ENCODE assay signal across 31 cellular contexts in the genomic region with DNA sequence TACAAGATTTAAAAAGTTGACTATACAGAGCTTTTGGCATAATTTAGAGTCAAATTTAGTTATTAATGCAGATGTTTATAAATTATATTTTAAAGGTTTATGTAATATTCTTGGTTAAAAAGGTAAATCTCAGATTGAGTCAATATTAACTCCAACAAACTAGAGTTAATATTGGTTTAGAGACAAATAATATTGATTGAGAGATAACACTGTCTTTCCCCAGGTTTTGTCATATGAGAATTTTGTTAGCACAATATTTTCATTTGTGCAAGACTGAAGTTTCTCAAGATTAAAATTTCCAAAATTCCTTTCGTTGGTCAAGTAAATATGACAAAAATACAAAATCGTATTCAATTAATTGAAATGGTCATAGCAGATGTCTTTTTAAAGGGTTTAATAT. TPM values are rescaled to one million over a fixed set of nuclear protein-coding genes. Genes with fewer than 3 reads are reported as not detected.
"Had no signal": no experiment of that assay in that cellular context is flagged by ENCODE, and none has a peak within 500 bp of the region (broad histone marks: within the 10 kb centered on the region; RNA-seq: fewer than 3 reads in every experiment).

No MANE protein-coding gene starts in this region.

- H3K27ac ChIP-seq: coronary artery, dorsolateral prefrontal cortex, epithelial cell of prostate, esophagus squamous epithelium, gastrocnemius medialis, heart right ventricle, left ventricle myocardium inferior, lower lobe of right lung had no signal

- H3K36me3 ChIP-seq: esophagus squamous epithelium, gastrocnemius medialis, heart right ventricle, left ventricle myocardium inferior, lower lobe of right lung had no signal

- H3K9me3 ChIP-seq: esophagus squamous epithelium, gastrocnemius medialis, heart right ventricle, left ventricle myocardium inferior, lower lobe of right lung had no signal

- H3K4me3 ChIP-seq: coronary artery, dorsolateral prefrontal cortex, esophagus squamous epithelium, gastrocnemius medialis, heart right ventricle, left ventricle myocardium inferior, lower lobe of right lung had no signal

- DNase-seq: dermis blood vessel endothelial cell; dorsolateral prefrontal cortex; effector CD4-positive, alpha-beta T cell; effector memory CD4-positive, alpha-beta T cell; erythroblast; esophagus squamous epithelium; foreskin fibroblast; foreskin melanocyte; gastrocnemius medialis; glutamatergic neuron; head of caudate nucleus; heart right ventricle; hippocampal formation; islet precursor cell; kidney; kidney glomerular epithelial cell; left colon; left ventricle myocardium inferior; lower lobe of right lung; mesendoderm; midbrain; naive B cell had no signal

- H3K4me1 ChIP-seq: esophagus squamous epithelium, gastrocnemius medialis, heart right ventricle, left ventricle myocardium inferior, lower lobe of right lung had no signal

- H3K27me3 ChIP-seq: esophagus squamous epithelium, gastrocnemius medialis had no signal

- ATAC-seq: esophagus mucosa, gastrocnemius medialis, heart right ventricle, left colon, left lobe of liver, lower lobe of right lung had no signal

RNA-seq across cellular contexts. Expression of a gene that starts 12.9 kb away (rescaled TPM):
- total RNA-seq: cerebellum, dermis blood vessel endothelial cell, dorsolateral prefrontal cortex, esophagus mucosa, esophagus squamous epithelium, glomerular endothelial cell, heart right ventricle, kidney, left colon, left ventricle myocardium inferior, lower lobe of right lung, lung microvascular endothelial cell, mononuclear cell, myocyte had no signal
- polyA plus RNA-seq: heart right ventricle had no signal
